ENCODE assay signal across 1 cellular context in the genomic region with DNA sequence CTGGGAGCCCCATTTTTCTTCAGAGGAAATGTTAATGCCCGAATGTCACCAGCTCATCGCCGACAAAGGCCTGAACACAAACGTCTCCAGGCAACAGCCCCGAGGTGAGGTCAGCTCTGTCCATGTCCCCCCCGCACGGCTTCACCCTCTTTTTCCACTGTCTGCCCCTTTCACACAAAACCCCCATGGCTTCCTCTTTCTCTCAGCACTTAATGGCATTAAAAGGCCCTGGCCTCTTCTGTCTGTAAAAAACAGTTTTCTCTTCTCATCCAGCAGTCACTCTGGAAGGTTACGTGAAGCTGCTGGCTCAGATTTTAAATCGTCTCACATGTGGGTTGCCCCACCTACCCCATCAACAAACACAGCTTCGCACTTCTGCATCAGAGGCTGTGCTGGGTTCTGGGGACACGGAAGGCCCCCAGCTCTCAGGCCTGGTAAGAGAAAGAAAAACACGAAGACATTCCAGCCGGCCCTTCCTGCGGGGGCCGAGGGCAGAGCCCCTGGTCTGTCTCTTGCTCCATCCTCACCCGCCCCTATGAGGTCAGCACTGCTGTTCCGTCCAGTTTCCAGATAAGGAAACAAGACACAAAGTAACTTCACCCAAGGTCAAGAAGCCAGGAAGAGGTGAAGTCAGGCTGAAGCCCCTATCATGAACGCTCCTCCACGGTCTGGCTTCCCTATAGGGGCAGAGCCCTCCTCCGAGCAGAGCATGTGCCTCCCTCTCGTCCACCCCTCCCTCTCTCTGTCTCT.
TF ChIP-seq lines count a peak whose summit lies in the region.

No MANE protein-coding gene starts in this region.

TF ChIP-seq in WTC11, 78 proteins besides CTCF, POLR2A, EP300 and RAD21:
- TF ChIP-seq HMGXB4 (CRISPR knock-in tag; IDR thresholded peaks at IDR 0.05), result no peak
- no peak for TF ChIP-seq IRF2 (CRISPR knock-in tag; IDR thresholded peaks at IDR 0.05; ENCODE audit: borderline replicate concordance, low read depth)
- TF ChIP-seq ATF3 (CRISPR knock-in tag; conservative IDR thresholded peaks at IDR 0.05), result no peak
- TF ChIP-seq ZNF416 (CRISPR knock-in tag; IDR thresholded peaks at IDR 0.05), result no peak
- TF ChIP-seq, protein P1, sequence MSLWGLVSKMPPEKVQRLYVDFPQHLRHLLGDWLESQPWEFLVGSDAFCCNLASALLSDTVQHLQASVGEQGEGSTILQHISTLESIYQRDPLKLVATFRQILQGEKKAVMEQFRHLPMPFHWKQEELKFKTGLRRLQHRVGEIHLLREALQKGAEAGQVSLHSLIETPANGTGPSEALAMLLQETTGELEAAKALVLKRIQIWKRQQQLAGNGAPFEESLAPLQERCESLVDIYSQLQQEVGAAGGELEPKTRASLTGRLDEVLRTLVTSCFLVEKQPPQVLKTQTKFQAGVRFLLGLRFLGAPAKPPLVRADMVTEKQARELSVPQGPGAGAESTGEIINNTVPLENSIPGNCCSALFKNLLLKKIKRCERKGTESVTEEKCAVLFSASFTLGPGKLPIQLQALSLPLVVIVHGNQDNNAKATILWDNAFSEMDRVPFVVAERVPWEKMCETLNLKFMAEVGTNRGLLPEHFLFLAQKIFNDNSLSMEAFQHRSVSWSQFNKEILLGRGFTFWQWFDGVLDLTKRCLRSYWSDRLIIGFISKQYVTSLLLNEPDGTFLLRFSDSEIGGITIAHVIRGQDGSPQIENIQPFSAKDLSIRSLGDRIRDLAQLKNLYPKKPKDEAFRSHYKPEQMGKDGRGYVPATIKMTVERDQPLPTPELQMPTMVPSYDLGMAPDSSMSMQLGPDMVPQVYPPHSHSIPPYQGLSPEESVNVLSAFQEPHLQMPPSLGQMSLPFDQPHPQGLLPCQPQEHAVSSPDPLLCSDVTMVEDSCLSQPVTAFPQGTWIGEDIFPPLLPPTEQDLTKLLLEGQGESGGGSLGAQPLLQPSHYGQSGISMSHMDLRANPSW (CRISPR knock-in tag; conservative IDR thresholded peaks at IDR 0.05; ENCODE audit: low read depth), result no peak
- TF ChIP-seq CDX4 (CRISPR knock-in tag; IDR thresholded peaks at IDR 0.05; ENCODE audit: borderline replicate concordance), result no peak
- no peak for TF ChIP-seq ATF1 (CRISPR knock-in tag; IDR thresholded peaks at IDR 0.05)
- no peak for TF ChIP-seq ELF4 (CRISPR knock-in tag; IDR thresholded peaks at IDR 0.05; ENCODE audit: low read depth)
- no peak for TF ChIP-seq MXD4 (CRISPR knock-in tag; IDR thresholded peaks at IDR 0.05; ENCODE audit: borderline replicate concordance)
- no peak for TF ChIP-seq FOXK1 (CRISPR knock-in tag; IDR thresholded peaks at IDR 0.05)
- no peak for TF ChIP-seq SMAD4 (CRISPR knock-in tag; IDR thresholded peaks at IDR 0.05)
- TF ChIP-seq ZNF219 (CRISPR knock-in tag; IDR thresholded peaks at IDR 0.05; ENCODE audit: borderline replicate concordance), result no peak
- no peak for TF ChIP-seq ATF6 (CRISPR knock-in tag; IDR thresholded peaks at IDR 0.05)
- TF ChIP-seq RORB (CRISPR knock-in tag; IDR thresholded peaks at IDR 0.05), result no peak
- no peak for TF ChIP-seq FOXP4 (CRISPR knock-in tag; IDR thresholded peaks at IDR 0.05)
- TF ChIP-seq, protein P2, sequence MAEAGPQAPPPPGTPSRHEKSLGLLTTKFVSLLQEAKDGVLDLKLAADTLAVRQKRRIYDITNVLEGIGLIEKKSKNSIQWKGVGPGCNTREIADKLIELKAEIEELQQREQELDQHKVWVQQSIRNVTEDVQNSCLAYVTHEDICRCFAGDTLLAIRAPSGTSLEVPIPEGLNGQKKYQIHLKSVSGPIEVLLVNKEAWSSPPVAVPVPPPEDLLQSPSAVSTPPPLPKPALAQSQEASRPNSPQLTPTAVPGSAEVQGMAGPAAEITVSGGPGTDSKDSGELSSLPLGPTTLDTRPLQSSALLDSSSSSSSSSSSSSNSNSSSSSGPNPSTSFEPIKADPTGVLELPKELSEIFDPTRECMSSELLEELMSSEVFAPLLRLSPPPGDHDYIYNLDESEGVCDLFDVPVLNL (CRISPR knock-in tag; IDR thresholded peaks at IDR 0.05; ENCODE audit: borderline replicate concordance, low read depth), result no peak
- no peak for TF ChIP-seq KAT7 (CRISPR knock-in tag; IDR thresholded peaks at IDR 0.05; ENCODE audit: borderline replicate concordance)
- TF ChIP-seq TEAD1 (CRISPR knock-in tag; IDR thresholded peaks at IDR 0.05), result no peak
- TF ChIP-seq ZNF671 (CRISPR knock-in tag; IDR thresholded peaks at IDR 0.05), result no peak
